In genomic region chr11:34305780-34306179, GRCh38 we compare ENCODE assay signal across 21 cellular contexts. TPM values are rescaled to one million over a fixed set of nuclear protein-coding genes. Genes with fewer than 3 reads are reported as not detected.
A peak's percentile ranks its signal among the peaks of the same experiment; 100 is the strongest.
DNase-seq lines count a peak whose midpoint lies in the region; ATAC-seq, FAIRE-seq and TF ChIP-seq lines count a peak whose summit lies in the region.
"Had no signal": no experiment of that assay in that cellular context is flagged by ENCODE, and none has a peak within 500 bp of the region (broad histone marks: within the 10 kb centered on the region; RNA-seq: fewer than 3 reads in every experiment).

No MANE protein-coding gene starts in this region.

- H3K9ac ChIP-seq in IMR-90 (ENCODE audit: low read depth, low read length): no peak overlapping the region
- no peak overlapping the region for H3K9ac ChIP-seq in K562 (ENCODE audit: insufficient read depth in 1 of 2, low read depth in 2 of 2, low read length in 2 of 2)
- H3K9ac ChIP-seq: BLaER1 treated with 17β-estradiol and CSF1 and Interleukin-3, amounts not matched to agents 10 nM and 100 nM had no signal

- no peak overlapping the region for H4K8ac ChIP-seq in IMR-90 (ENCODE audit: low read depth in 2 of 2, low read length in 2 of 2)

- TF ChIP-seq POLR2A in A549 (IDR thresholded peaks at IDR 0.05; ENCODE audit: low read length) (no peak), IMR-90 (IDR thresholded peaks at IDR 0.05; ENCODE audit: low read depth, low read length) (no peak), K562 (conservative IDR thresholded peaks at IDR 0.05) (no peak)

- dilution Hi-C loops in IMR-90 (cut with HindIII; ENCODE audit: low sequenced_read_pairs, unreplicated experiment): no loop called here

- BruUV-seq in IMR-90 (replicated peaks; lab: Mats Ljungman, UMichigan): no TSS peak
- BruUV-seq in K562 (replicated peaks; lab: Mats Ljungman, UMichigan): no TSS peak

- no peak overlapping the region for H2BK20ac ChIP-seq in IMR-90 (ENCODE audit: low read depth, low read length)

- no peak overlapping the region for H3K14ac ChIP-seq in IMR-90 (replicated peaks; ENCODE audit: low read depth, low read length)

- no peak overlapping the region for H3K18ac ChIP-seq in IMR-90 (ENCODE audit: low read depth, low read length)

- no peak overlapping the region for H2BK15ac ChIP-seq in IMR-90 (ENCODE audit: low read depth, low read length)

- H3K23ac ChIP-seq in IMR-90 (ENCODE audit: low read depth, low read length): no peak overlapping the region

- H3K4me3 ChIP-seq in A549: no peak overlapping the region
- no peak overlapping the region for H3K4me3 ChIP-seq in IMR-90 (ENCODE audit: insufficient read depth, low read depth, low read length)
- no peak overlapping the region for H3K4me3 ChIP-seq in K562
- H3K4me3 ChIP-seq in psoas muscle: no peak overlapping the region
- H3K4me3 ChIP-seq: BLaER1 treated with 17β-estradiol and CSF1 and Interleukin-3, amounts not matched to agents 10 nM and 100 nM had no signal

- intact Hi-C loops in IMR-90 (cut with micrococcal nuclease): no loop called here
- intact Hi-C loops in K562 (cut with micrococcal nuclease): no loop called here
- intact Hi-C loops in psoas muscle (cut with DNase I): no loop called here

- ATAC-seq in A549: no peak
- no peak for ATAC-seq in IMR-90 (ENCODE audit: low read depth)
- ATAC-seq in K562: no peak
- no peak for ATAC-seq in psoas muscle
- ATAC-seq in HG02588 (IDR thresholded peaks at IDR 0.05; ENCODE audit: unreplicated experiment): no peak
- ATAC-seq: CD8-positive, alpha-beta T cell had no signal

- H3K4me1 ChIP-seq in A549 (peaks cover 45% of the 10 kb centered on the region), IMR-90 (ENCODE audit: control insufficient read depth, insufficient read depth, low read length) (peaks cover 13% of the 10 kb centered on the region), K562 (replicated peaks in 1 of 2; ENCODE audit: control insufficient read depth in 2 of 2, insufficient read depth in 2 of 2, low read length in 2 of 2) (no peaks in the 10 kb centered on the region), psoas muscle (peaks cover 53% of the 10 kb centered on the region)
- H3K4me1 ChIP-seq: Caco-2 had no signal

- no peaks in the 10 kb centered on the region; a peak in 1 of 4 replicates for H3K79me1 ChIP-seq in IMR-90 (ENCODE audit: low read depth in 1 of 2, low read length in 2 of 2)

- TF ChIP-seq RAD21 in A549 (conservative IDR thresholded peaks at IDR 0.05 in 1 of 2, IDR thresholded peaks at IDR 0.05 in 1 of 2) (no peak), IMR-90 (IDR thresholded peaks at IDR 0.05; ENCODE audit: low read length) (no peak), K562 (CRISPR knock-in tag; conservative IDR thresholded peaks at IDR 0.05 in 1 of 2, IDR thresholded peaks at IDR 0.05 in 1 of 2) (no peak)

- no peak overlapping the region for H2AK9ac ChIP-seq in IMR-90 (replicated peaks; ENCODE audit: low read depth, low read length, poor library complexity)

- in situ Hi-C loops in IMR-90 (cut with MboI; ENCODE audit: low sequenced_read_pairs): no loop called here
- in situ Hi-C loops in K562 (cut with MboI): no loop called here

- FAIRE-seq in A549 (lab: Jason Lieb, UNC) (no peak), K562 (lab: Jason Lieb, UNC) (no peak)
- FAIRE-seq: A204.1, D721Med, G401.6, GM12891, GM19239 had no signal

- H3K56ac ChIP-seq in IMR-90 (ENCODE audit: extremely low read depth, insufficient read depth, low read length): no peak overlapping the region

- H3K4me2 ChIP-seq in A549 (no peak overlapping the region), IMR-90 (ENCODE audit: low read depth, low read length) (no peak overlapping the region), K562 (ENCODE audit: insufficient read depth, low read length) (no peak overlapping the region)
- H3K4me2 ChIP-seq: BLaER1 treated with 17β-estradiol and CSF1 and Interleukin-3, amounts not matched to agents 10 nM and 100 nM had no signal

- no peak overlapping the region for H4K5ac ChIP-seq in IMR-90 (ENCODE audit: low read depth, low read length)

- H2AK5ac ChIP-seq in IMR-90 (ENCODE audit: low read depth, low read length): no peak overlapping the region

- WGBS in A549 (ENCODE audit: missing lambda C conversion rate): 92% methylated on average over 1 of the region's 1 CpG
- no CpG with 5 or more reads among the region's 1 CpG for WGBS in IMR-90 (ENCODE audit: extremely low coverage in 2 of 2, insufficient read length in 1 of 2), 2 experiments
- 0% methylated on average over 1 of the region's 1 CpG for WGBS in K562 (ENCODE audit: insufficient coverage, low coverage, missing lambda C conversion rate)
- WGBS in psoas muscle, 3 donors: 82 to 94% (median 86%) methylated on average over 1 of the region's 1 CpG

- TF ChIP-seq EP300 in A549 (IDR thresholded peaks at IDR 0.05): no peak
- no peak for TF ChIP-seq EP300 in K562 (IDR thresholded peaks at IDR 0.05; ENCODE audit: low read length)

- no peaks in the 10 kb centered on the region for H3K79me2 ChIP-seq in K562 (ENCODE audit: control insufficient read depth, insufficient read depth, low read length)

- H3K9me3 ChIP-seq in A549 (no peaks in the 10 kb centered on the region), IMR-90 (ENCODE audit: control insufficient read depth, insufficient read depth, low read length) (no peaks in the 10 kb centered on the region), K562 (replicated peaks; ENCODE audit: control insufficient read depth, insufficient read depth, low read depth, low read length) (no peaks in the 10 kb centered on the region), psoas muscle (no peaks in the 10 kb centered on the region)
- H3K9me3 ChIP-seq: BLaER1 treated with 17β-estradiol and CSF1 and Interleukin-3, amounts not matched to agents 10 nM and 100 nM; Caco-2 had no signal

- peaks cover 10% of the 10 kb centered on the region; the same call in 1 of the 2 replicates for H3K27me3 ChIP-seq in IMR-90 (ENCODE audit: control insufficient read depth, insufficient read depth, low read length)
- peaks cover 15 to 32% of the 10 kb centered on the region in 2 experiments; a peak in 4 of 5 replicates for H3K27me3 ChIP-seq in K562 (ENCODE audit: control insufficient read depth in 2 of 2, insufficient read depth in 2 of 2, low read length in 2 of 2)
- no peaks in the 10 kb centered on the region for H3K27me3 ChIP-seq in psoas muscle (ENCODE audit: insufficient read depth in 3 of 3, low read length in 2 of 3)
- H3K27me3 ChIP-seq: BLaER1 treated with 17β-estradiol and CSF1 and Interleukin-3, amounts not matched to agents 10 nM and 100 nM had no signal

- POLR2A ChIA-PET in A549 (lab: Yijun Ruan, JAX) (no interaction called here), IMR-90 (lab: Charles Lee; ENCODE audit: unreplicated experiment) (no interaction called here), K562 (lab: Yijun Ruan, JAX) (interaction anchor here (1.6 kb wide), 1 partner anchor 10 kb away, joined by 4 read pairs; no protein-coding TSS in a partner anchor)

- H4K91ac ChIP-seq in IMR-90 (ENCODE audit: insufficient read depth, low read depth, low read length): no peak overlapping the region

- CTCF ChIA-PET in A549 (lab: Yijun Ruan, JAX) (interaction anchor here (0.7 to 1.3 kb wide), 2 partner anchors 14 to 51 kb away, joined by 3 read pairs; no protein-coding TSS in a partner anchor), IMR-90 (lab: Yijun Ruan, JAX) (interaction anchor here (0.6 kb wide), 1 partner anchor 175 kb away, joined by 7 read pairs; no protein-coding TSS in a partner anchor), K562 (lab: Yijun Ruan, JAX; ENCODE audit: low intra/inter-chr PET ratio) (no interaction called here)

- DNase-seq in A549 (ENCODE audit: low read depth in 1 of 2, low spot score in 1 of 2) (no peak), IMR-90 (no peak), K562 (ENCODE audit: extremely low read depth in 1 of 4, low spot score in 3 of 4) (no peak), psoas muscle (no peak), NCI-H345 treated with DMSO at 0.1 percent for 48 hours (lab: John Stamatoyannopoulos, UW; ENCODE audit: unreplicated experiment) (no peak), NCI-H1105 treated with DMSO at 0.1 percent for 48 hours (lab: John Stamatoyannopoulos, UW) (no peak)
- DNase-seq: 8988T; AML-193; Caco-2; Calu3; CD4-positive, alpha-beta T cell; CD8-positive, alpha-beta T cell; GF-D8 had no signal

- peaks cover 12% of the 10 kb centered on the region; the same call in 1 of the 2 replicates for H4K20me1 ChIP-seq in IMR-90 (ENCODE audit: insufficient read depth, low read length)
- H4K20me1 ChIP-seq in K562 (replicated peaks; ENCODE audit: control insufficient read depth, insufficient read depth, low read length): no peaks in the 10 kb centered on the region
- H4K20me1 ChIP-seq: BLaER1 treated with 17β-estradiol and CSF1 and Interleukin-3, amounts not matched to agents 10 nM and 100 nM had no signal

- H2AFZ ChIP-seq in IMR-90 (replicated peaks; ENCODE audit: low read length, poor library complexity) (no peak overlapping the region), K562 (ENCODE audit: low read depth, low read length) (no peak overlapping the region)

- no peak overlapping the region for H2BK120ac ChIP-seq in IMR-90 (ENCODE audit: low read depth, low read length)

- H2BK5ac ChIP-seq in IMR-90 (ENCODE audit: low read depth, low read length, poor library complexity, severe bottlenecking): no peak overlapping the region

- H3K27ac ChIP-seq in A549 (no peak overlapping the region), IMR-90 (ENCODE audit: insufficient read depth, low read length) (no peak overlapping the region), K562 (ENCODE audit: extremely low read depth, low read depth, low read length) (no peak overlapping the region), psoas muscle (peak overlapping the region; percentile 34)
- H3K27ac ChIP-seq: BLaER1 treated with 17β-estradiol and CSF1 and Interleukin-3, amounts not matched to agents 10 nM and 100 nM; C4-2B had no signal

- H3K4ac ChIP-seq in IMR-90 (ENCODE audit: low read depth, low read length): no peak overlapping the region

- no peak for TF ChIP-seq CTCF in A549 (IDR thresholded peaks at IDR 0.05)
- TF ChIP-seq CTCF in IMR-90 (conservative IDR thresholded peaks at IDR 0.05; ENCODE audit: low read depth, low read length): no peak
- TF ChIP-seq CTCF in K562 (IDR thresholded peaks at IDR 0.05 in 2 of 3, conservative IDR thresholded peaks at IDR 0.05 in 1 of 3; ENCODE audit: insufficient read depth in 2 of 3, low read depth in 1 of 3, low read length in 3 of 3): no peak
- TF ChIP-seq CTCF in psoas muscle (IDR thresholded peaks at IDR 0.05): no peak

- no peaks in the 10 kb centered on the region for H3K36me3 ChIP-seq in IMR-90 (ENCODE audit: control insufficient read depth, insufficient read depth, low read length)
- H3K36me3 ChIP-seq in K562 (ENCODE audit: control insufficient read depth, insufficient read depth, low read length): no peaks in the 10 kb centered on the region
- no peaks in the 10 kb centered on the region for H3K36me3 ChIP-seq in psoas muscle (ENCODE audit: insufficient read depth in 1 of 2, low read depth in 1 of 2)
- H3K36me3 ChIP-seq: BLaER1 treated with 17β-estradiol and CSF1 and Interleukin-3, amounts not matched to agents 10 nM and 100 nM had no signal

- H3K9me1 ChIP-seq in IMR-90 (ENCODE audit: insufficient read depth, low read length): peaks cover 15% of the 10 kb centered on the region
- H3K9me1 ChIP-seq in K562 (ENCODE audit: control insufficient read depth, insufficient read depth, low read length): no peaks in the 10 kb centered on the region

RNA-seq across cellular contexts. Expression of gene ABTB2, which starts 52.0 kb away (rescaled TPM):
- 8.9 and 10.3 TPM in 2 replicates for polyA plus RNA-seq in A549 (2011; rRNA removed)
- polyA plus RNA-seq in A549 (2012; cell fraction: cytosol; rRNA removed): 15.1 and 21.8 TPM in 2 replicates
- 41.6 and 47.3 TPM in 2 replicates for polyA plus RNA-seq in A549 (2012; cell fraction: nucleus; rRNA removed)
- 14.4 to 18.3 TPM (median 15.4 TPM) in 3 replicates for polyA plus RNA-seq in A549 (2017; fragmentation: RNase III; extraction: RNeasy Plus Mini Kit Qiagen cat#74134 plus additional on column Dnase treatment)
- polyA minus RNA-seq in A549 (2011; rRNA and poly(A)+ RNA removed): 7.6 and 9.1 TPM in 2 replicates
- total RNA-seq in IMR-90 (2012; rRNA removed): 0.18 and 0.28 TPM in 2 replicates
- 2.0 and 2.2 TPM in 2 replicates for polyA plus RNA-seq in IMR-90 (2012; rRNA removed)
- 1.2 and 1.9 TPM in 2 replicates for polyA plus RNA-seq in IMR-90 (2012; cell fraction: cytosol; rRNA removed)
- 2.8 and 5.6 TPM in 2 replicates for polyA plus RNA-seq in IMR-90 (2012; cell fraction: nucleus; rRNA removed; ENCODE audit: low replicate concordance)
- 0.07 and 0.76 TPM in 2 replicates for total RNA-seq in K562 (2011; cell fraction: chromatin; rRNA removed; ENCODE audit: low replicate concordance)
- total RNA-seq in K562 (2011; cell fraction: nucleolus; rRNA removed): 0.53 and 0.83 TPM in 2 replicates
- total RNA-seq in K562 (2011; cell fraction: nucleoplasm; rRNA removed): 0.15 and 0.22 TPM in 2 replicates
- 0.18 TPM in 1 of 2 replicates, not detected in the other for total RNA-seq in K562 (2014; rRNA removed)
- not detected in 2 replicates for total RNA-seq in K562 (2014; rRNA removed; fragmentation: Illumina TruSeq; extraction: Trizol)
- 0.04 TPM in 2 replicates for total RNA-seq in K562 (2015; rRNA removed; fragmentation: Illumina TruSeq; extraction: Trizol)
- total RNA-seq in K562 (2021): 0.13 and 0.29 TPM in 2 replicates
- 0.09 and 0.18 TPM in 2 replicates for polyA plus RNA-seq in K562 (2011; rRNA removed)
- 0.09 and 0.30 TPM in 2 replicates for polyA plus RNA-seq in K562 (2011; cell fraction: cytosol; rRNA removed)
- 0.28 and 0.80 TPM in 2 replicates for polyA plus RNA-seq in K562 (2011; cell fraction: nucleus; rRNA removed)
- polyA plus RNA-seq in K562 (2012): 0.22 and 0.31 TPM in 2 replicates
- 0.12 and 0.14 TPM in 2 replicates for polyA plus RNA-seq in K562 (2014; fragmentation: Illumina TruSeq; extraction: Trizol)
- under 1 TPM in 1 of 2 experiments, not detected in 1; 0.03 TPM for polyA plus RNA-seq in K562 (2014; fragmentation: Nextera tagmentation; extraction: Ambion mirVana)
- 0.04 and 0.07 TPM in 2 replicates for polyA plus RNA-seq in K562 (2014; rRNA removed)
- polyA minus RNA-seq in K562 (2011; rRNA and poly(A)+ RNA removed): 0.06 and 0.21 TPM in 2 replicates
- polyA minus RNA-seq in K562 (2011; cell fraction: cytosol; rRNA and poly(A)+ RNA removed): not detected in 2 replicates
- 0.33 and 0.40 TPM in 2 replicates for polyA minus RNA-seq in K562 (2011; cell fraction: nucleus; rRNA and poly(A)+ RNA removed)
- 10 to 100 TPM; 11.9 to 24.7 (median 20.0) TPM for total RNA-seq in psoas muscle
- polyA plus RNA-seq in psoas muscle: 10 to 100 TPM in 1 of 3 donors, 1 to 10 TPM in 2; 4.5 to 21.1 (median 8.0) TPM

Comparison
In these comparisons a context has a peak if more than half of its experiments do, and no peak if none do; other contexts are left out.
1. Of the 35 proteins assayed by ChIP-seq in both K562 and A549: peak only in K562: none; only in A549: MAFK; in both: none; in neither: 34.